Comparison of ENCODE assay signal across 15 cellular contexts in the genomic region with DNA sequence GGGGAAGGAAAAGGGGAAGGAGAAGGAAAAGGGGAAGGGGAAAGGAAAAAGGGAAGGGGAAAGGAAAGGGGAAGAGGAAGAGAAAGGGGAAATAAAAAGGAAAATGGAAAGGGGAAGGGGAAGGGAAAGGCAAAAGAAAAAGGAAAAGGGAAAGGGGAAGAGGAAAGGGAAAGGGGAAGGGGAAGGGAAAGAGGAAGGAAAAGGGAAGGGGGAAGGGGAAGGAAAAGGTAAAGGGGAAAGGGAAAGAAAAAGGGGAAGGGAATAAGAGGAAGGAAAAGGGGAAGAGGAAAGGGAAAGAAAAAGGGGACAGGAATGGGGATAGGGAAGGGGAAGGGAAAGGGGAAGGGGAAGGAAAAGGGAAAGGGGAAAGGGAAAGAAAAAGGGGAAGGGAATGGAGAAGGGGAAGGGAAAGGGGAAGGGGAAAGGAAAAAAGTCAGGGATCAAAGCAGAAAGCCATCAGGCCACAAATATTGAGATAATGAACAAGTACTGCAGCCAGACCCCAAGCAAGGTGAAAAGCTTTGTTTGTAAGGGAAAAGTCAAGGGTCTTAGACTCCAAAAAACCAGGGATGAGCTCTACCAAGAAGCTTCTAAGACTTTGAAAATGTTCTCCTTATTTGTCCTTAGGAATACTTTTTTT. TPM values are rescaled to one million over a fixed set of nuclear protein-coding genes. Genes with fewer than 3 reads are reported as not detected.
DNase-seq lines count a peak whose midpoint lies in the region; ATAC-seq and TF ChIP-seq lines count a peak whose summit lies in the region.
"Had no signal": no experiment of that assay in that cellular context is flagged by ENCODE, and none has a peak within 500 bp of the region (broad histone marks: within the 10 kb centered on the region; RNA-seq: fewer than 3 reads in every experiment).

No MANE protein-coding gene starts in this region.

- H3K4me3 Mint-ChIP-seq in natural killer cell treated with Interleukin-12 subunit alpha and Interleukin-12 subunit beta and Interleukin-15 and Interleukin-18, amount 100 ng/mL, for 72 hours: peak overlapping the region; percentile 61
- no peak overlapping the region for H3K4me3 Mint-ChIP-seq in type B pancreatic cell

- no peaks in the 10 kb centered on the region for H3K9me3 Mint-ChIP-seq in natural killer cell treated with Interleukin-12 subunit alpha and Interleukin-12 subunit beta and Interleukin-15 and Interleukin-18, amount 100 ng/mL, for 72 hours
- no peaks in the 10 kb centered on the region for H3K9me3 Mint-ChIP-seq in type B pancreatic cell

- peaks cover 17 to 69% (median 59%) of the 10 kb centered on the region in 12 donors for H3K4me1 ChIP-seq in heart left ventricle

- peaks cover 13% of the 10 kb centered on the region for H3K36me3 Mint-ChIP-seq in natural killer cell treated with Interleukin-12 subunit alpha and Interleukin-12 subunit beta and Interleukin-15 and Interleukin-18, amount 100 ng/mL, for 72 hours
- H3K36me3 Mint-ChIP-seq in type B pancreatic cell: peaks cover 19% of the 10 kb centered on the region

- peaks cover 0 to 17% (median 10%) of the 10 kb centered on the region in 9 donors for H3K36me3 ChIP-seq in heart left ventricle

- TF ChIP-seq POLR2A in heart left ventricle (IDR thresholded peaks at IDR 0.05): no peak

- no peaks in the 10 kb centered on the region for H3K27me3 ChIP-seq in heart left ventricle

- ATAC-seq in heart left ventricle: no peak
- no peak for ATAC-seq in natural killer cell treated with Interleukin-12 subunit alpha and Interleukin-12 subunit beta and Interleukin-15 and Interleukin-18, amount 100 ng/mL, for 72 hours
- ATAC-seq: HCT116 had no signal

- intact Hi-C loops in heart left ventricle (cut with DNase I) (no loop called here), cardiac septum (cut with DNase I) (no loop called here)

- peak overlapping the region; percentile 69 to 86 for H3K27ac Mint-ChIP-seq in natural killer cell treated with Interleukin-12 subunit alpha and Interleukin-12 subunit beta and Interleukin-15 and Interleukin-18, amount 100 ng/mL, for 72 hours
- peak overlapping the region; percentile 85 for H3K27ac Mint-ChIP-seq in type B pancreatic cell

- peaks cover 60 to 68% of the 10 kb centered on the region in 2 donors for H3K4me1 Mint-ChIP-seq in natural killer cell treated with Interleukin-12 subunit alpha and Interleukin-12 subunit beta and Interleukin-15 and Interleukin-18, amount 100 ng/mL, for 72 hours (ENCODE audit: low read depth in 2 of 2)
- H3K4me1 Mint-ChIP-seq in type B pancreatic cell (ENCODE audit: unreplicated experiment): peaks cover 50% of the 10 kb centered on the region

- H3K27ac ChIP-seq in heart left ventricle (peak overlapping the region in 11 of 12 donors; percentile 5 to 73 (median 62)), cingulate gyrus (ENCODE audit: low read depth, low read length) (peak overlapping the region; percentile 96)
- H3K27ac ChIP-seq: WERI-Rb-1 had no signal

- DNase-seq in heart left ventricle (no peak), cardiac septum (ENCODE audit: low spot score) (no peak), type B pancreatic cell (ENCODE audit: extremely low spot score, unreplicated experiment) (no peak), NCI-H1105 treated with DMSO at 0.1 percent for 48 hours (lab: John Stamatoyannopoulos, UW) (no peak), HK-2 (ENCODE audit: unreplicated experiment) (no peak), glomerular visceral epithelial cell (ENCODE audit: extremely low spot score) (no peak)
- DNase-seq in natural killer cell treated with Interleukin-12 subunit alpha and Interleukin-12 subunit beta and Interleukin-15 and Interleukin-18, amount 100 ng/mL, for 72 hours (ENCODE audit: low spot score): no peak
- DNase-seq: activated T-cell treated with anti-CD3 and anti-CD28 coated beads, Interleukin-2, amount 50 U/mL, for 1 hour; central memory CD4-positive, alpha-beta T cell; KBM-7; NCI-H187 treated with DMSO at 0.1 percent for 48 hours; trophoblast cell; WERI-Rb-1 had no signal

- H3K9me3 ChIP-seq in heart left ventricle: no peaks in the 10 kb centered on the region

- peak overlapping the region in 1 of 12 donors; percentile 8 for H3K4me3 ChIP-seq in heart left ventricle

- H3K27me3 Mint-ChIP-seq in natural killer cell treated with Interleukin-12 subunit alpha and Interleukin-12 subunit beta and Interleukin-15 and Interleukin-18, amount 100 ng/mL, for 72 hours: no peaks in the 10 kb centered on the region
- no peaks in the 10 kb centered on the region for H3K27me3 Mint-ChIP-seq in type B pancreatic cell

- no peak for TF ChIP-seq CTCF in heart left ventricle (IDR thresholded peaks at IDR 0.05)
- TF ChIP-seq CTCF in type B pancreatic cell (conservative IDR thresholded peaks at IDR 0.05): no peak

RNA-seq across cellular contexts. Expression of gene DICER1, which starts 20.0 kb away (rescaled TPM):
- total RNA-seq in heart left ventricle (10 to 100 TPM; 21.6 to 57.9 (median 33.3) TPM), cardiac septum (33.1 TPM), type B pancreatic cell (ENCODE audit: low replicate concordance) (100 and 107 TPM in 2 replicates)
- polyA plus RNA-seq in heart left ventricle: 10 to 100 TPM in 1 of 2 donors, 1 to 10 TPM in 1; 5.4 to 10.5 TPM
- total RNA-seq in natural killer cell treated with Interleukin-12 subunit alpha and Interleukin-12 subunit beta and Interleukin-15 and Interleukin-18, amount 100 ng/mL, for 72 hours: 100 to 1,000 TPM; 104 to 115 TPM
